ENCODE assay signal across 12 cellular contexts in genomic region chr13:44364601-44365000, GRCh38. TPM values are rescaled to one million over a fixed set of nuclear protein-coding genes. Genes with fewer than 3 reads are reported as not detected.
A peak's percentile ranks its signal among the peaks of the same experiment; 100 is the strongest.
DNase-seq lines count a peak whose midpoint lies in the region; ATAC-seq, FAIRE-seq and TF ChIP-seq lines count a peak whose summit lies in the region.
"Had no signal": no experiment of that assay in that cellular context is flagged by ENCODE, and none has a peak within 500 bp of the region (broad histone marks: within the 10 kb centered on the region; RNA-seq: fewer than 3 reads in every experiment).

No MANE protein-coding gene starts in this region.

- H3K4ac ChIP-seq in IMR-90 (ENCODE audit: low read depth, low read length), result no peak overlapping the region

- H3K9ac ChIP-seq in IMR-90 (ENCODE audit: low read depth, low read length) (no peak overlapping the region), endodermal cell (ENCODE audit: extremely low read depth, low read length, poor library complexity, severe bottlenecking) (peak overlapping the region; percentile 39), HepG2 (ENCODE audit: insufficient read depth, low read depth, low read length) (no peak overlapping the region)

- in situ Hi-C loops in IMR-90 (cut with MboI; ENCODE audit: low sequenced_read_pairs), result no loop called here
- in situ Hi-C loops in HepG2 (cut with HindIII; ENCODE audit: extremely low pct_ligation_motif_present, low pct_unique_long_range_greater_than_20kb), result no loop called here

- H2BK120ac ChIP-seq in IMR-90 (ENCODE audit: low read depth, low read length), result peak overlapping the region; percentile 5; the same call in 1 of the 2 replicates

- peaks cover 25% of the 10 kb centered on the region for H3K4me1 Mint-ChIP-seq in endodermal cell
- no peaks in the 10 kb centered on the region for H3K4me1 Mint-ChIP-seq in activated CD4-positive, alpha-beta T cell treated with anti-CD3 and anti-CD28 coated beads, Interleukin-2, amount 10 ng/mL, durations not matched to agents 24 days and 14 days
- H3K4me1 Mint-ChIP-seq: activated CD4-positive, alpha-beta T cell treated with anti-CD3 and anti-CD28 coated beads, Interleukin-2, amount 10 ng/mL, durations not matched to agents 7 days and 5 days had no signal

- TF ChIP-seq RAD21 in IMR-90 (IDR thresholded peaks at IDR 0.05; ENCODE audit: low read length) (no peak), HepG2 (CRISPR knock-in tag; IDR thresholded peaks at IDR 0.05) (no peak)

- H3K36me3 ChIP-seq in IMR-90 (ENCODE audit: control insufficient read depth, insufficient read depth, low read length) (no peaks in the 10 kb centered on the region), endodermal cell (ENCODE audit: control insufficient read depth, insufficient read depth, low read length) (no peaks in the 10 kb centered on the region), HepG2 (replicated peaks in 1 of 2; ENCODE audit: control insufficient read depth in 1 of 2, insufficient read depth in 2 of 2, low read length in 2 of 2) (no peaks in the 10 kb centered on the region)

- no peaks in the 10 kb centered on the region for H3K36me3 Mint-ChIP-seq in endodermal cell (ENCODE audit: low read depth)
- no peaks in the 10 kb centered on the region for H3K36me3 Mint-ChIP-seq in activated CD4-positive, alpha-beta T cell treated with anti-CD3 and anti-CD28 coated beads, Interleukin-2, amount 10 ng/mL, durations not matched to agents 24 days and 14 days (ENCODE audit: low read depth)
- H3K36me3 Mint-ChIP-seq: activated naive CD8-positive, alpha-beta T cell; mesothelial cell of epicardium had no signal

- peak; percentile 78 for FAIRE-seq in HepG2 (lab: Jason Lieb, UNC)

- H3K27ac Mint-ChIP-seq in endodermal cell, result peak overlapping the region; percentile 38
- no peak overlapping the region for H3K27ac Mint-ChIP-seq in activated CD4-positive, alpha-beta T cell treated with anti-CD3 and anti-CD28 coated beads, Interleukin-2, amount 10 ng/mL, durations not matched to agents 24 days and 14 days
- H3K27ac Mint-ChIP-seq: activated CD4-positive, alpha-beta T cell treated with anti-CD3 and anti-CD28 coated beads, Interleukin-2, amount 10 ng/mL, durations not matched to agents 7 days and 5 days; activated naive CD8-positive, alpha-beta T cell; mesothelial cell of epicardium had no signal

- H3K9me3 ChIP-seq in IMR-90 (ENCODE audit: control insufficient read depth, insufficient read depth, low read length) (no peaks in the 10 kb centered on the region), endodermal cell (ENCODE audit: control insufficient read depth, low read length) (no peaks in the 10 kb centered on the region), HepG2 (ENCODE audit: low read length) (no peaks in the 10 kb centered on the region)

- no peak for ATAC-seq in IMR-90 (ENCODE audit: low read depth)
- ATAC-seq in HepG2, result peak; percentile 95
- ATAC-seq in GM18519 (IDR thresholded peaks at IDR 0.05; ENCODE audit: low FRiP score, unreplicated experiment), result no peak

- peak overlapping the region in 1 of 2 experiments; percentile 17; a peak in 1 of 4 replicates for H4K8ac ChIP-seq in IMR-90 (ENCODE audit: low read depth in 2 of 2, low read length in 2 of 2)

- H4K5ac ChIP-seq in IMR-90 (ENCODE audit: low read depth, low read length), result no peak overlapping the region

- H3K79me1 ChIP-seq in IMR-90 (ENCODE audit: low read depth in 1 of 2, low read length in 2 of 2), result no peaks in the 10 kb centered on the region

- CTCF ChIA-PET in IMR-90 (lab: Yijun Ruan, JAX), result interaction anchor here (0.9 kb wide), 2 partner anchors 12 to 316 kb away, joined by 3 read pairs; no protein-coding TSS in a partner anchor
- CTCF ChIA-PET in HepG2 (lab: Yijun Ruan, JAX; ENCODE audit: low intra/inter-chr PET ratio, low total read pairs), result no interaction called here

- H3K79me2 ChIP-seq in HepG2 (ENCODE audit: insufficient read depth, low read length), result no peaks in the 10 kb centered on the region

- H3K27ac ChIP-seq in IMR-90 (ENCODE audit: insufficient read depth, low read length) (no peak overlapping the region), endodermal cell (ENCODE audit: low read depth, low read length) (peak overlapping the region; percentile 75), HepG2 (ENCODE audit: extremely low read length, insufficient read depth, low read length) (peak overlapping the region; percentile 1)

- POLR2A ChIA-PET in IMR-90 (lab: Charles Lee; ENCODE audit: unreplicated experiment) (no interaction called here), HepG2 (lab: Yijun Ruan, JAX) (interaction anchor here (1.0 to 1.3 kb wide), 2 partner anchors 41 to 72 kb away, joined by 3 read pairs; no protein-coding TSS in a partner anchor)

- no peak overlapping the region for H3K4me3 Mint-ChIP-seq in endodermal cell
- H3K4me3 Mint-ChIP-seq in activated CD4-positive, alpha-beta T cell treated with anti-CD3 and anti-CD28 coated beads, Interleukin-2, amount 10 ng/mL, durations not matched to agents 24 days and 14 days, result no peak overlapping the region
- H3K4me3 Mint-ChIP-seq: activated CD4-positive, alpha-beta T cell treated with anti-CD3 and anti-CD28 coated beads, Interleukin-2, amount 10 ng/mL, durations not matched to agents 7 days and 5 days; activated naive CD8-positive, alpha-beta T cell; mesothelial cell of epicardium had no signal

- no peak overlapping the region for H2AK9ac ChIP-seq in IMR-90 (replicated peaks; ENCODE audit: low read depth, low read length, poor library complexity)

- H3K27me3 ChIP-seq in IMR-90 (ENCODE audit: control insufficient read depth, insufficient read depth, low read length) (no peaks in the 10 kb centered on the region), endodermal cell (ENCODE audit: control insufficient read depth, insufficient read depth, low read length, poor library complexity, severe bottlenecking) (no peaks in the 10 kb centered on the region), HepG2 (ENCODE audit: control insufficient read depth in 1 of 2, insufficient read depth in 2 of 2, low read length in 2 of 2) (no peaks in the 10 kb centered on the region)

- no TSS peak for BruUV-seq in IMR-90 (replicated peaks; lab: Mats Ljungman, UMichigan)
- BruUV-seq in HepG2 (replicated peaks; lab: Mats Ljungman, UMichigan), result no TSS peak

- H3K27me3 Mint-ChIP-seq in endodermal cell (ENCODE audit: insufficient read depth), result peaks cover 40% of the 10 kb centered on the region
- peaks cover 10% of the 10 kb centered on the region for H3K27me3 Mint-ChIP-seq in activated CD4-positive, alpha-beta T cell treated with anti-CD3 and anti-CD28 coated beads, Interleukin-2, amount 10 ng/mL, durations not matched to agents 24 days and 14 days
- H3K27me3 Mint-ChIP-seq: activated naive CD8-positive, alpha-beta T cell had no signal

- no peak overlapping the region for H3K56ac ChIP-seq in IMR-90 (ENCODE audit: extremely low read depth, insufficient read depth, low read length)

- H2AK5ac ChIP-seq in IMR-90 (ENCODE audit: low read depth, low read length), result no peak overlapping the region; the same call in 1 of the 2 replicates

- no peak overlapping the region for H3K18ac ChIP-seq in IMR-90 (ENCODE audit: low read depth, low read length)

- no peak overlapping the region; the same call in 1 of the 2 replicates for H3K14ac ChIP-seq in IMR-90 (replicated peaks; ENCODE audit: low read depth, low read length)

- peak in 1 of 2 experiments; percentile 65; a peak in 2 of 4 replicates for TF ChIP-seq EP300 in HepG2 (IDR thresholded peaks at IDR 0.05; ENCODE audit: low read depth in 2 of 2, low read length in 2 of 2)
- peak; percentile 44; the same call in 1 of the 2 replicates for TF ChIP-seq EP300 in HepG2 (CRISPR knock-in tag; IDR thresholded peaks at IDR 0.05; ENCODE audit: borderline replicate concordance)

- H3K4me2 ChIP-seq in IMR-90 (ENCODE audit: low read depth, low read length) (no peak overlapping the region), HepG2 (ENCODE audit: low read depth, low read length) (peak overlapping the region; percentile 57)

- no peak overlapping the region for H2AFZ ChIP-seq in IMR-90 (replicated peaks; ENCODE audit: low read length, poor library complexity)
- no peak overlapping the region for H2AFZ ChIP-seq in HepG2 (ENCODE audit: low read length)

- no peak for TF ChIP-seq CTCF in IMR-90 (conservative IDR thresholded peaks at IDR 0.05; ENCODE audit: low read depth, low read length)
- no peak for TF ChIP-seq CTCF in endodermal cell (conservative IDR thresholded peaks at IDR 0.05)
- no peak for TF ChIP-seq CTCF in HepG2 (CRISPR knock-in tag; IDR thresholded peaks at IDR 0.05)

- dilution Hi-C loops in IMR-90 (cut with HindIII; ENCODE audit: low sequenced_read_pairs, unreplicated experiment), result no loop called here

- H3K4me1 ChIP-seq in IMR-90 (ENCODE audit: control insufficient read depth, insufficient read depth, low read length), result peaks cover 4% of the 10 kb centered on the region; the same call in 1 of the 2 replicates
- H3K4me1 ChIP-seq in endodermal cell (ENCODE audit: control insufficient read depth, insufficient read depth, low read length), result peaks cover 23% of the 10 kb centered on the region
- peaks cover 60% of the 10 kb centered on the region for H3K4me1 ChIP-seq in HepG2 (ENCODE audit: insufficient read depth, low read length)

- no peaks in the 10 kb centered on the region for H3K9me3 Mint-ChIP-seq in endodermal cell
- no peaks in the 10 kb centered on the region for H3K9me3 Mint-ChIP-seq in activated CD4-positive, alpha-beta T cell treated with anti-CD3 and anti-CD28 coated beads, Interleukin-2, amount 10 ng/mL, durations not matched to agents 24 days and 14 days
- H3K9me3 Mint-ChIP-seq: activated CD4-positive, alpha-beta T cell treated with anti-CD3 and anti-CD28 coated beads, Interleukin-2, amount 10 ng/mL, durations not matched to agents 7 days and 5 days; mesothelial cell of epicardium had no signal

- H3K4me3 ChIP-seq in IMR-90 (ENCODE audit: insufficient read depth, low read depth, low read length) (no peak overlapping the region), endodermal cell (ENCODE audit: low read length) (peak overlapping the region; percentile 52), HepG2 (replicated peaks in 1 of 3; ENCODE audit: insufficient read depth in 1 of 3, low read depth in 2 of 3, low read length in 3 of 3) (peak overlapping the region in 1 of 3 experiments; percentile 19; a peak in 1 of 6 replicates)

- H2BK5ac ChIP-seq in IMR-90 (ENCODE audit: low read depth, low read length, poor library complexity, severe bottlenecking), result no peak overlapping the region

- intact Hi-C loops in IMR-90 (cut with micrococcal nuclease) (no loop called here), HepG2 (cut with micrococcal nuclease; ENCODE audit: unreplicated experiment) (loop anchor here (5.0 kb wide), 1 partner anchor 73 kb away; no protein-coding TSS in a partner anchor)
- intact Hi-C loops in activated CD4-positive, alpha-beta T cell treated with anti-CD3 and anti-CD28 coated beads, Interleukin-2, amount 10 ng/mL, durations not matched to agents 24 days and 14 days (cut with micrococcal nuclease), result no loop called here

- H4K20me1 ChIP-seq in IMR-90 (ENCODE audit: insufficient read depth, low read length) (no peaks in the 10 kb centered on the region), HepG2 (ENCODE audit: insufficient read depth, low read length) (no peaks in the 10 kb centered on the region)

- 86% methylated on average over 1 of the region's 4 CpGs; no CpG with 5 or more reads in 1 of the 2 experiments for WGBS in IMR-90 (ENCODE audit: extremely low coverage in 2 of 2, insufficient read length in 1 of 2), 2 experiments
- 35 to 78% methylated on average over 1 to 4 of the region's 4 CpGs for WGBS in endodermal cell (ENCODE audit: insufficient coverage in 1 of 2, insufficient read length in 1 of 2), 2 experiments
- 7% methylated on average over 1 of the region's 4 CpGs for WGBS in HepG2 (ENCODE audit: low lambda C conversion rate)

- H3K23ac ChIP-seq in IMR-90 (ENCODE audit: low read depth, low read length), result no peak overlapping the region

- no peak overlapping the region for H4K91ac ChIP-seq in IMR-90 (ENCODE audit: insufficient read depth, low read depth, low read length)

- TF ChIP-seq POLR2A in IMR-90 (IDR thresholded peaks at IDR 0.05; ENCODE audit: low read depth, low read length) (no peak), HepG2 (IDR thresholded peaks at IDR 0.05; ENCODE audit: insufficient read depth in 1 of 2, low read depth in 2 of 2, low read length in 2 of 2) (no peak)

- DNase-seq in AG08395 (ENCODE audit: low spot score) (peak; percentile 38), IMR-90 (peak; percentile 55), endodermal cell (peak; percentile 85), HepG2 (ENCODE audit: low spot score) (peak; percentile 82), cerebellum (ENCODE audit: low spot score) (no peak), NCI-H2196 (lab: John Stamatoyannopoulos, UW; ENCODE audit: unreplicated experiment) (no peak)
- no peak for DNase-seq in activated CD4-positive, alpha-beta T cell treated with anti-CD3 and anti-CD28 coated beads, Interleukin-2, amount 10 ng/mL, durations not matched to agents 24 days and 14 days
- DNase-seq: activated CD4-positive, alpha-beta T cell treated with anti-CD3 and anti-CD28 coated beads, Interleukin-2, amount 10 ng/mL, durations not matched to agents 7 days and 5 days; SHP77 had no signal

- H2BK20ac ChIP-seq in IMR-90 (ENCODE audit: low read depth, low read length), result no peak overlapping the region

- H2BK15ac ChIP-seq in IMR-90 (ENCODE audit: low read depth, low read length), result no peak overlapping the region

- peaks cover 13% of the 10 kb centered on the region for H3K9me1 ChIP-seq in IMR-90 (ENCODE audit: insufficient read depth, low read length)

RNA-seq across cellular contexts. Expression of gene SERP2, which starts 9.0 kb away (rescaled TPM):
- 0.54 and 0.56 TPM in 2 replicates for total RNA-seq in IMR-90 (2012; rRNA removed)
- polyA plus RNA-seq in IMR-90 (2012; rRNA removed), result 1.3 and 1.4 TPM in 2 replicates
- polyA plus RNA-seq in IMR-90 (2012; cell fraction: cytosol; rRNA removed), result 0.77 and 1.6 TPM in 2 replicates
- 0.96 and 2.3 TPM in 2 replicates for polyA plus RNA-seq in IMR-90 (2012; cell fraction: nucleus; rRNA removed; ENCODE audit: low replicate concordance)
- 1 to 10 TPM; 2.9 to 3.5 TPM for total RNA-seq in endodermal cell
- 7.0 TPM for polyA plus RNA-seq in endodermal cell (2013, experiment 1 of 2)
- polyA plus RNA-seq in endodermal cell (2013, experiment 2 of 2), result 5.7 TPM
- not detected in 2 replicates for total RNA-seq in HepG2 (2016; rRNA removed; fragmentation: Illumina TruSeq; extraction: Trizol)
- not detected in 2 replicates for total RNA-seq in HepG2 (2016; cell fraction: cytosol; rRNA removed; fragmentation: Illumina TruSeq; extraction: Trizol; ENCODE audit: low read depth)
- total RNA-seq in HepG2 (2016; cell fraction: insoluble cytoplasmic fraction; rRNA removed; fragmentation: Illumina TruSeq; extraction: Trizol), result not detected in 2 replicates
- total RNA-seq in HepG2 (2016; cell fraction: membrane; rRNA removed; fragmentation: Illumina TruSeq; extraction: Trizol), result not detected in 2 replicates
- total RNA-seq in HepG2 (2016; cell fraction: nucleus; rRNA removed; fragmentation: Illumina TruSeq; extraction: Trizol), result not detected in 2 replicates
- not detected in 2 replicates for polyA plus RNA-seq in HepG2 (2011; rRNA removed)
- polyA plus RNA-seq in HepG2 (2011; cell fraction: cytosol; rRNA removed), result not detected in 2 replicates
- not detected in 2 replicates for polyA plus RNA-seq in HepG2 (2011; cell fraction: nucleus; rRNA removed)
- polyA plus RNA-seq in HepG2 (2012), result not detected in 2 replicates
- polyA plus RNA-seq in HepG2 (2016; cell fraction: cytosol; fragmentation: Illumina TruSeq; extraction: Trizol; ENCODE audit: low read depth), result not detected in 2 replicates
- polyA plus RNA-seq in HepG2 (2016; cell fraction: insoluble cytoplasmic fraction; fragmentation: Illumina TruSeq; extraction: Trizol; ENCODE audit: low read depth), result not detected in 2 replicates
- not detected in 2 replicates for polyA plus RNA-seq in HepG2 (2016; cell fraction: membrane; fragmentation: Illumina TruSeq; extraction: Trizol; ENCODE audit: low read depth)
- not detected in 2 replicates for polyA plus RNA-seq in HepG2 (2016; cell fraction: nucleus; fragmentation: Illumina TruSeq; extraction: Trizol; ENCODE audit: insufficient read depth, low read depth)
- polyA minus RNA-seq in HepG2 (2011; rRNA and poly(A)+ RNA removed; ENCODE audit: low replicate concordance), result not detected in 2 replicates
- polyA minus RNA-seq in HepG2 (2011; cell fraction: cytosol; rRNA and poly(A)+ RNA removed), result not detected in 2 replicates
- not detected in 2 replicates for polyA minus RNA-seq in HepG2 (2011; cell fraction: nucleus; rRNA and poly(A)+ RNA removed)
- total RNA-seq in activated CD4-positive, alpha-beta T cell treated with anti-CD3 and anti-CD28 coated beads, Interleukin-2, amount 10 ng/mL, durations not matched to agents 24 days and 14 days, result not detected in 2 replicates
- total RNA-seq in cerebellum, result 17.1 TPM
- total RNA-seq: activated CD4-positive, alpha-beta T cell treated with anti-CD3 and anti-CD28 coated beads, Interleukin-2, amount 10 ng/mL, durations not matched to agents 7 days and 5 days had no signal

Comparison
In these comparisons a context has a peak if more than half of its experiments do, and no peak if none do; other contexts are left out.
1. DNase-seq: peak in AG08395 (single experiment), IMR-90 (single experiment), endodermal cell (single experiment) and HepG2 (single experiment); none in activated CD4-positive, alpha-beta T cell treated with anti-CD3 and anti-CD28 coated beads, Interleukin-2, amount 10 ng/mL, durations not matched to agents 24 days and 14 days (single experiment), cerebellum (single experiment) and NCI-H2196 (single experiment).